7 cellular contexts compared by ENCODE assay signal in the genomic region with DNA sequence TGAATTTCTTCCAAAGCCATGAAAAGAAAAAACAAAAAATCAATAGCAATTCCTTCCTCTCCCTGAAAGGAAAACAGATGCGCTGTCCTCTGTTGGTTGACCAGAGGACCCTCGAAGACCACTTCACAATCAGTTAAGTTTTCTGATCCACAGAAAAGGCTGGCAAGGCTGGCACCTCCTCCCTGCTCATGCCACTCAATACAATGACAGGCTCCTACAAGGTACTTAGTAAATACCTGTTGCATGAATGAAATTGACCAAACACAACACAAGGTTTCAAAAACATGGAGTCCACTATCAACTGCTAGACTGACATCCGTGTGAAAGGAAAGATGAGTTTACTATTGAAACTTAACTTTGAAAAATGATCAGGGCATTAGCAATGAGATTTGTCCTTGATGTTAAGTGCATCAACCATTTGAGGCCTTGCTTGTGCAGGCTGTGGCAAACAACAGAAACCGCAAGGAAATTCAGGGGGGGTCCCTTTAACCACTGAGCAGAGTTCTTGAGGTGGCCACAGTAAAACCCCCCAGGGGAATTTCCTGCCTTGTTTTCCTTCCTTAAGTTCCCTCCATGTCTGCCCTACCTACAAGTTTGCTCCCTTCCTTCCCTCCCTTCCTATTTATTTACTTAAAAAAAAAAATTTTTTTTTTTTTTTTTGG. TPM values are rescaled to one million over a fixed set of nuclear protein-coding genes. Genes with fewer than 3 reads are reported as not detected.
DNase-seq lines count a peak whose midpoint lies in the region; ATAC-seq and TF ChIP-seq lines count a peak whose summit lies in the region.

No MANE protein-coding gene starts in this region.

- no TSS peak for BruUV-seq in Caco-2 (replicated peaks; lab: Mats Ljungman, UMichigan)

- no peaks in the 10 kb centered on the region for H3K27me3 Mint-ChIP-seq in central memory CD8-positive, alpha-beta T cell
- H3K27me3 Mint-ChIP-seq in Caco-2 (ENCODE audit: insufficient read depth, unreplicated experiment), result no peaks in the 10 kb centered on the region

- peak overlapping the region; percentile 94 for H3K27ac ChIP-seq in SJCRH30
- no peak overlapping the region for H3K27ac ChIP-seq in substantia nigra (ENCODE audit: low read depth, low read length, poor library complexity, severe bottlenecking)

- H3K4me3 ChIP-seq in SJCRH30 (no peak overlapping the region), Caco-2 (ENCODE audit: low read depth, low read length) (no peak overlapping the region)

- H3K27me3 ChIP-seq in SJCRH30, result no peaks in the 10 kb centered on the region
- H3K27me3 ChIP-seq in Caco-2 (replicated peaks; ENCODE audit: control insufficient read depth, insufficient read depth, low read length), result no peaks in the 10 kb centered on the region

- TF ChIP-seq CTCF in Caco-2 (IDR thresholded peaks at IDR 0.05; ENCODE audit: insufficient read depth in 1 of 2, low read depth in 1 of 2, low read length in 1 of 2, severe bottlenecking in 1 of 2, unreplicated experiment in 1 of 2), result no peak

- DNase-seq in SJCRH30, result peak in 1 of 2 experiments; percentile 59
- peak in 1 of 2 donors; percentile 35 for DNase-seq in central memory CD8-positive, alpha-beta T cell (ENCODE audit: low spot score in 2 of 2)
- peak; percentile 19 to 53 for DNase-seq in stimulated activated CD8-positive, alpha-beta memory T cell treated with anti-CD3 and anti-CD28 coated beads, Interleukin-7, amount 100 ng/mL, for 1 hour (ENCODE audit: low read depth in 2 of 2)
- DNase-seq in substantia nigra (lab: John Stamatoyannopoulos, UW), result no peak
- DNase-seq in NCI-H2081 treated with DMSO at 0.1 percent for 48 hours (lab: John Stamatoyannopoulos, UW), result no peak
- no peak for DNase-seq in Caco-2

- CTCF ChIA-PET in Caco-2 (lab: Charles Lee), result no interaction called here

- H3K4me1 ChIP-seq in SJCRH30, result peaks cover 52% of the 10 kb centered on the region
- H3K4me1 ChIP-seq in Caco-2, result 0 out of 2 replicates have a peak, but pooled peaks cover 6% of the 10 kb centered on the region

- H3K27ac Mint-ChIP-seq in central memory CD8-positive, alpha-beta T cell (ENCODE audit: low read depth), result peak overlapping the region; percentile 50
- no peak overlapping the region for H3K27ac Mint-ChIP-seq in Caco-2 (ENCODE audit: unreplicated experiment)

- intact Hi-C loops in Caco-2 (cut with micrococcal nuclease; ENCODE audit: unreplicated experiment), result no loop called here

- H3K9me3 ChIP-seq in SJCRH30 (replicated peaks), result no peaks in the 10 kb centered on the region
- H3K9me3 ChIP-seq in Caco-2, result no peaks in the 10 kb centered on the region

- H3K36me3 Mint-ChIP-seq in central memory CD8-positive, alpha-beta T cell (ENCODE audit: insufficient read depth), result peaks cover 10% of the 10 kb centered on the region
- H3K36me3 Mint-ChIP-seq in Caco-2 (ENCODE audit: insufficient read depth, unreplicated experiment), result no peaks in the 10 kb centered on the region

- H3K4me1 Mint-ChIP-seq in central memory CD8-positive, alpha-beta T cell, result peaks cover 42% of the 10 kb centered on the region
- no peaks in the 10 kb centered on the region for H3K4me1 Mint-ChIP-seq in Caco-2 (ENCODE audit: low read depth, unreplicated experiment)

- H3K9me3 Mint-ChIP-seq in central memory CD8-positive, alpha-beta T cell, result no peaks in the 10 kb centered on the region
- no peaks in the 10 kb centered on the region for H3K9me3 Mint-ChIP-seq in Caco-2 (ENCODE audit: unreplicated experiment)

- POLR2A ChIA-PET in Caco-2 (lab: Charles Lee), result no interaction called here

- peak overlapping the region; percentile 55 for H3K4me3 Mint-ChIP-seq in central memory CD8-positive, alpha-beta T cell
- no peak overlapping the region for H3K4me3 Mint-ChIP-seq in Caco-2 (ENCODE audit: unreplicated experiment)

- peak; percentile 79 for ATAC-seq in GM21515 (IDR thresholded peaks at IDR 0.05; ENCODE audit: unreplicated experiment)
- peak; percentile 68 for ATAC-seq in central memory CD8-positive, alpha-beta T cell (replicated peaks; ENCODE audit: extremely low read depth, poor library complexity, severe bottlenecking)

- no peaks in the 10 kb centered on the region for H3K36me3 ChIP-seq in SJCRH30
- no peaks in the 10 kb centered on the region for H3K36me3 ChIP-seq in Caco-2 (ENCODE audit: control insufficient read depth, insufficient read depth, low read length)

RNA-seq across cellular contexts. Expression of a gene that starts 27.9 kb away (rescaled TPM):
- total RNA-seq in SJCRH30 (2014; rRNA removed; shearing (Covaris generic)), result 188 and 199 TPM in 2 replicates
- 146 and 157 TPM in 2 replicates for total RNA-seq in Caco-2 (2022)

RNA-seq across cellular contexts. Expression of a gene that starts 28.4 kb away (rescaled TPM):
- total RNA-seq in SJCRH30 (2014; rRNA removed; shearing (Covaris generic)), result 4.9 and 5.1 TPM in 2 replicates
- total RNA-seq in Caco-2 (2022), result 0.64 and 0.67 TPM in 2 replicates

RNA-seq across cellular contexts. Expression of a gene that starts 48.0 kb away (rescaled TPM):
- total RNA-seq in SJCRH30 (2014; rRNA removed; shearing (Covaris generic)), result 158 and 167 TPM in 2 replicates
- total RNA-seq in Caco-2 (2022), result 97.0 and 101 TPM in 2 replicates

RNA-seq across cellular contexts. Expression of a gene that starts 48.5 kb away (rescaled TPM):
- 225 and 240 TPM in 2 replicates for total RNA-seq in SJCRH30 (2014; rRNA removed; shearing (Covaris generic))
- 216 and 233 TPM in 2 replicates for total RNA-seq in Caco-2 (2022)

Comparison
In these comparisons a context has a peak if more than half of its experiments do, and no peak if none do; other contexts are left out.
1. DNase-seq: peak in stimulated activated CD8-positive, alpha-beta memory T cell treated with anti-CD3 and anti-CD28 coated beads, Interleukin-7, amount 100 ng/mL, for 1 hour (2 of 2); none in substantia nigra (0 of 49), NCI-H2081 treated with DMSO at 0.1 percent for 48 hours (single experiment) and Caco-2 (0 of 2).